Comparison of ENCODE assay signal across 21 cellular contexts in genomic region chr2:36677995-36678605, GRCh38. TPM values are rescaled to one million over a fixed set of nuclear protein-coding genes. Genes with fewer than 3 reads are reported as not detected.
A peak's percentile ranks its signal among the peaks of the same experiment; 100 is the strongest.
DNase-seq lines count a peak whose midpoint lies in the region; ATAC-seq lines count a peak whose summit lies in the region.
"Had no signal": no experiment of that assay in that cellular context is flagged by ENCODE, and none has a peak within 500 bp of the region (broad histone marks: within the 10 kb centered on the region; RNA-seq: fewer than 3 reads in every experiment).

No MANE protein-coding gene starts in this region.

- peaks cover 38% of the 10 kb centered on the region for H3K4me1 ChIP-seq in SJSA1 (replicated peaks)
- H3K4me1 ChIP-seq: adrenal gland, testis had no signal

- peak overlapping the region; percentile 69 for H3K27ac ChIP-seq in SJSA1
- H3K27ac ChIP-seq: adrenal gland, dorsolateral prefrontal cortex, RWPE1, testis, VCaP had no signal

- no peak overlapping the region for H3K4me3 ChIP-seq in SJSA1
- H3K4me3 ChIP-seq: adrenal gland, dorsolateral prefrontal cortex, mucosa of descending colon, testis had no signal

- H3K36me3 ChIP-seq in SJSA1 = no peaks in the 10 kb centered on the region
- H3K36me3 ChIP-seq: adrenal gland had no signal

- peak; percentile 12 for ATAC-seq in HG03354 (IDR thresholded peaks at IDR 0.05; ENCODE audit: poor library complexity, severe bottlenecking, unreplicated experiment)
- ATAC-seq: left ventricle myocardium superior; mucosa of descending colon; stimulated activated effector memory CD8-positive, alpha-beta T cell treated with anti-CD3 and anti-CD28 coated beads, Interleukin-12 subunit alpha, Interleukin-12 subunit beta, amount 100 ng/mL, for 72 hours had no signal

- DNase-seq in EH (ENCODE audit: low read depth) (peak; percentile 63), SJSA1 (ENCODE audit: low read depth in 1 of 2, low spot score in 2 of 2) (peak in 1 of 2 experiments; percentile 34), iris pigment epithelial cell (ENCODE audit: low read depth) (peak; percentile 73), NCI-H345 (lab: John Stamatoyannopoulos, UW) (no peak), NCI-H2107 treated with DMSO at 0.1 percent for 48 hours (lab: John Stamatoyannopoulos, UW; ENCODE audit: unreplicated experiment) (no peak)
- no peak for DNase-seq in activated effector memory CD4-positive, alpha-beta T cell treated with anti-CD3 and anti-CD28 coated beads, Interleukin-2, amount 50 U/mL, for 16 hours
- DNase-seq: adrenal gland; C1 segment of cervical spinal cord; dorsolateral prefrontal cortex; erythroblast; left ventricle myocardium superior; mucosa of descending colon; NCI-H1092; NCI-H2081 treated with DMSO at 0.1 percent for 48 hours; NCI-H526 treated with DMSO at 0.1 percent for 48 hours; stimulated activated CD4-positive, alpha-beta T cell treated with anti-CD3 and anti-CD28 coated beads, Interleukin-15, amount 100 ng/mL, for 24 hours; testis had no signal

- no peaks in the 10 kb centered on the region for H3K9me3 ChIP-seq in SJSA1 (replicated peaks)
- H3K9me3 ChIP-seq: testis had no signal

- no peaks in the 10 kb centered on the region for H3K27me3 ChIP-seq in SJSA1 (replicated peaks)
- H3K27me3 ChIP-seq: adrenal gland, dorsolateral prefrontal cortex, testis had no signal

RNA-seq across cellular contexts. Expression of gene VIT, which starts 18.4 kb away (rescaled TPM):
- 0.31 and 1.1 TPM in 2 replicates for total RNA-seq in SJSA1 (2014; rRNA removed; shearing (Covaris generic))

Comparison
In these comparisons a context has a peak if more than half of its experiments do, and no peak if none do; other contexts are left out.
1. DNase-seq: peak in EH (single experiment) and iris pigment epithelial cell (single experiment); none in NCI-H345 (single experiment), activated effector memory CD4-positive, alpha-beta T cell treated with anti-CD3 and anti-CD28 coated beads, Interleukin-2, amount 50 U/mL, for 16 hours (single experiment) and NCI-H2107 treated with DMSO at 0.1 percent for 48 hours (single experiment).